Comparison of ENCODE assay signal across 3 cellular contexts in genomic region chr2:24903527-24904103, GRCh38.
TF ChIP-seq lines count a peak whose summit lies in the region.

No MANE protein-coding gene starts in this region.

TF ChIP-seq in GM23338, 12 proteins besides CTCF, POLR2A, EP300 and RAD21:
- TF ChIP-seq ZNF462 (CRISPR knock-in tag; IDR thresholded peaks at IDR 0.05): 0 out of 2 replicates have a peak, but pooled peaks have one; percentile 16
- no peak for TF ChIP-seq EZH2 (IDR thresholded peaks at IDR 0.05; ENCODE audit: low read depth, unreplicated experiment)

TF ChIP-seq in WTC11, 78 proteins besides CTCF, POLR2A, EP300 and RAD21:
- TF ChIP-seq RORB (CRISPR knock-in tag; IDR thresholded peaks at IDR 0.05): no peak
- TF ChIP-seq NFE2L1 (CRISPR knock-in tag; IDR thresholded peaks at IDR 0.05): no peak
- no peak for TF ChIP-seq NR3C1 (CRISPR knock-in tag; conservative IDR thresholded peaks at IDR 0.05; ENCODE audit: low read depth)
- TF ChIP-seq, protein P1, sequence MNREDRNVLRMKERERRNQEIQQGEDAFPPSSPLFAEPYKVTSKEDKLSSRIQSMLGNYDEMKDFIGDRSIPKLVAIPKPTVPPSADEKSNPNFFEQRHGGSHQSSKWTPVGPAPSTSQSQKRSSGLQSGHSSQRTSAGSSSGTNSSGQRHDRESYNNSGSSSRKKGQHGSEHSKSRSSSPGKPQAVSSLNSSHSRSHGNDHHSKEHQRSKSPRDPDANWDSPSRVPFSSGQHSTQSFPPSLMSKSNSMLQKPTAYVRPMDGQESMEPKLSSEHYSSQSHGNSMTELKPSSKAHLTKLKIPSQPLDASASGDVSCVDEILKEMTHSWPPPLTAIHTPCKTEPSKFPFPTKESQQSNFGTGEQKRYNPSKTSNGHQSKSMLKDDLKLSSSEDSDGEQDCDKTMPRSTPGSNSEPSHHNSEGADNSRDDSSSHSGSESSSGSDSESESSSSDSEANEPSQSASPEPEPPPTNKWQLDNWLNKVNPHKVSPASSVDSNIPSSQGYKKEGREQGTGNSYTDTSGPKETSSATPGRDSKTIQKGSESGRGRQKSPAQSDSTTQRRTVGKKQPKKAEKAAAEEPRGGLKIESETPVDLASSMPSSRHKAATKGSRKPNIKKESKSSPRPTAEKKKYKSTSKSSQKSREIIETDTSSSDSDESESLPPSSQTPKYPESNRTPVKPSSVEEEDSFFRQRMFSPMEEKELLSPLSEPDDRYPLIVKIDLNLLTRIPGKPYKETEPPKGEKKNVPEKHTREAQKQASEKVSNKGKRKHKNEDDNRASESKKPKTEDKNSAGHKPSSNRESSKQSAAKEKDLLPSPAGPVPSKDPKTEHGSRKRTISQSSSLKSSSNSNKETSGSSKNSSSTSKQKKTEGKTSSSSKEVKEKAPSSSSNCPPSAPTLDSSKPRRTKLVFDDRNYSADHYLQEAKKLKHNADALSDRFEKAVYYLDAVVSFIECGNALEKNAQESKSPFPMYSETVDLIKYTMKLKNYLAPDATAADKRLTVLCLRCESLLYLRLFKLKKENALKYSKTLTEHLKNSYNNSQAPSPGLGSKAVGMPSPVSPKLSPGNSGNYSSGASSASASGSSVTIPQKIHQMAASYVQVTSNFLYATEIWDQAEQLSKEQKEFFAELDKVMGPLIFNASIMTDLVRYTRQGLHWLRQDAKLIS (CRISPR knock-in tag; IDR thresholded peaks at IDR 0.05; ENCODE audit: borderline replicate concordance): no peak
- TF ChIP-seq, protein P2, sequence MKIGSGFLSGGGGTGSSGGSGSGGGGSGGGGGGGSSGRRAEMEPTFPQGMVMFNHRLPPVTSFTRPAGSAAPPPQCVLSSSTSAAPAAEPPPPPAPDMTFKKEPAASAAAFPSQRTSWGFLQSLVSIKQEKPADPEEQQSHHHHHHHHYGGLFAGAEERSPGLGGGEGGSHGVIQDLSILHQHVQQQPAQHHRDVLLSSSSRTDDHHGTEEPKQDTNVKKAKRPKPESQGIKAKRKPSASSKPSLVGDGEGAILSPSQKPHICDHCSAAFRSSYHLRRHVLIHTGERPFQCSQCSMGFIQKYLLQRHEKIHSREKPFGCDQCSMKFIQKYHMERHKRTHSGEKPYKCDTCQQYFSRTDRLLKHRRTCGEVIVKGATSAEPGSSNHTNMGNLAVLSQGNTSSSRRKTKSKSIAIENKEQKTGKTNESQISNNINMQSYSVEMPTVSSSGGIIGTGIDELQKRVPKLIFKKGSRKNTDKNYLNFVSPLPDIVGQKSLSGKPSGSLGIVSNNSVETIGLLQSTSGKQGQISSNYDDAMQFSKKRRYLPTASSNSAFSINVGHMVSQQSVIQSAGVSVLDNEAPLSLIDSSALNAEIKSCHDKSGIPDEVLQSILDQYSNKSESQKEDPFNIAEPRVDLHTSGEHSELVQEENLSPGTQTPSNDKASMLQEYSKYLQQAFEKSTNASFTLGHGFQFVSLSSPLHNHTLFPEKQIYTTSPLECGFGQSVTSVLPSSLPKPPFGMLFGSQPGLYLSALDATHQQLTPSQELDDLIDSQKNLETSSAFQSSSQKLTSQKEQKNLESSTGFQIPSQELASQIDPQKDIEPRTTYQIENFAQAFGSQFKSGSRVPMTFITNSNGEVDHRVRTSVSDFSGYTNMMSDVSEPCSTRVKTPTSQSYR (CRISPR knock-in tag; IDR thresholded peaks at IDR 0.05): no peak
- TF ChIP-seq E2F5 (CRISPR knock-in tag; IDR thresholded peaks at IDR 0.05): no peak
- TF ChIP-seq, protein P3, sequence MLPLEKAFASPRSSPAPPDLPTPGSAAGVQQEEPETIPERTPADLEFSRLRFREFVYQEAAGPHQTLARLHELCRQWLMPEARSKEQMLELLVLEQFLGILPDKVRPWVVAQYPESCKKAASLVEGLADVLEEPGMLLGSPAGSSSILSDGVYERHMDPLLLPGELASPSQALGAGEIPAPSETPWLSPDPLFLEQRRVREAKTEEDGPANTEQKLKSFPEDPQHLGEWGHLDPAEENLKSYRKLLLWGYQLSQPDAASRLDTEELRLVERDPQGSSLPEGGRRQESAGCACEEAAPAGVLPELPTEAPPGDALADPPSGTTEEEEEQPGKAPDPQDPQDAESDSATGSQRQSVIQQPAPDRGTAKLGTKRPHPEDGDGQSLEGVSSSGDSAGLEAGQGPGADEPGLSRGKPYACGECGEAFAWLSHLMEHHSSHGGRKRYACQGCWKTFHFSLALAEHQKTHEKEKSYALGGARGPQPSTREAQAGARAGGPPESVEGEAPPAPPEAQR (CRISPR knock-in tag; IDR thresholded peaks at IDR 0.05): no peak

TF ChIP-seq in H1, 55 proteins besides CTCF, POLR2A, EP300 and RAD21:
- TF ChIP-seq RXRA (IDR thresholded peaks at IDR 0.05; ENCODE audit: insufficient read depth, low read depth, low read length) (no peak), TBP (IDR thresholded peaks at IDR 0.05; ENCODE audit: low read depth, low read length) (no peak), TEAD4 (IDR thresholded peaks at IDR 0.05; ENCODE audit: low read depth, low read length) (no peak), POU5F1 (IDR thresholded peaks at IDR 0.05; ENCODE audit: low read depth, low read length) (no peak), HDAC2 (IDR thresholded peaks at IDR 0.05; ENCODE audit: borderline replicate concordance in 1 of 2, low read depth in 2 of 2, low read length in 2 of 2) (no peak), SP1 (IDR thresholded peaks at IDR 0.05; ENCODE audit: low read depth, low read length) (no peak), SAP30 (IDR thresholded peaks at IDR 0.05; ENCODE audit: insufficient read depth, insufficient replicate concordance, low read length) (no peak), YY1 (IDR thresholded peaks at IDR 0.05; ENCODE audit: low read depth, low read length) (no peak), TCF12 (IDR thresholded peaks at IDR 0.05; ENCODE audit: low read depth, low read length) (no peak), KDM4A (IDR thresholded peaks at IDR 0.05; ENCODE audit: low read depth, low read length, severe bottlenecking) (no peak), CEBPB (IDR thresholded peaks at IDR 0.05; ENCODE audit: low read depth, low read length) (no peak), HDAC6 (IDR thresholded peaks at IDR 0.05; ENCODE audit: low read depth, low read length) (no peak), SUZ12 (IDR thresholded peaks at IDR 0.05; ENCODE audit: low read length) (no peak), KDM5A (IDR thresholded peaks at IDR 0.05; ENCODE audit: low read length) (no peak), EGR1 (IDR thresholded peaks at IDR 0.05; ENCODE audit: borderline replicate concordance, low read depth, low read length) (no peak), SIX5 (IDR thresholded peaks at IDR 0.05; ENCODE audit: low read depth, low read length) (no peak), CREB1 (IDR thresholded peaks at IDR 0.05) (no peak), ATF3 (IDR thresholded peaks at IDR 0.05; ENCODE audit: insufficient read depth, low read depth, low read length) (no peak)
- TF ChIP-seq, protein P4, sequence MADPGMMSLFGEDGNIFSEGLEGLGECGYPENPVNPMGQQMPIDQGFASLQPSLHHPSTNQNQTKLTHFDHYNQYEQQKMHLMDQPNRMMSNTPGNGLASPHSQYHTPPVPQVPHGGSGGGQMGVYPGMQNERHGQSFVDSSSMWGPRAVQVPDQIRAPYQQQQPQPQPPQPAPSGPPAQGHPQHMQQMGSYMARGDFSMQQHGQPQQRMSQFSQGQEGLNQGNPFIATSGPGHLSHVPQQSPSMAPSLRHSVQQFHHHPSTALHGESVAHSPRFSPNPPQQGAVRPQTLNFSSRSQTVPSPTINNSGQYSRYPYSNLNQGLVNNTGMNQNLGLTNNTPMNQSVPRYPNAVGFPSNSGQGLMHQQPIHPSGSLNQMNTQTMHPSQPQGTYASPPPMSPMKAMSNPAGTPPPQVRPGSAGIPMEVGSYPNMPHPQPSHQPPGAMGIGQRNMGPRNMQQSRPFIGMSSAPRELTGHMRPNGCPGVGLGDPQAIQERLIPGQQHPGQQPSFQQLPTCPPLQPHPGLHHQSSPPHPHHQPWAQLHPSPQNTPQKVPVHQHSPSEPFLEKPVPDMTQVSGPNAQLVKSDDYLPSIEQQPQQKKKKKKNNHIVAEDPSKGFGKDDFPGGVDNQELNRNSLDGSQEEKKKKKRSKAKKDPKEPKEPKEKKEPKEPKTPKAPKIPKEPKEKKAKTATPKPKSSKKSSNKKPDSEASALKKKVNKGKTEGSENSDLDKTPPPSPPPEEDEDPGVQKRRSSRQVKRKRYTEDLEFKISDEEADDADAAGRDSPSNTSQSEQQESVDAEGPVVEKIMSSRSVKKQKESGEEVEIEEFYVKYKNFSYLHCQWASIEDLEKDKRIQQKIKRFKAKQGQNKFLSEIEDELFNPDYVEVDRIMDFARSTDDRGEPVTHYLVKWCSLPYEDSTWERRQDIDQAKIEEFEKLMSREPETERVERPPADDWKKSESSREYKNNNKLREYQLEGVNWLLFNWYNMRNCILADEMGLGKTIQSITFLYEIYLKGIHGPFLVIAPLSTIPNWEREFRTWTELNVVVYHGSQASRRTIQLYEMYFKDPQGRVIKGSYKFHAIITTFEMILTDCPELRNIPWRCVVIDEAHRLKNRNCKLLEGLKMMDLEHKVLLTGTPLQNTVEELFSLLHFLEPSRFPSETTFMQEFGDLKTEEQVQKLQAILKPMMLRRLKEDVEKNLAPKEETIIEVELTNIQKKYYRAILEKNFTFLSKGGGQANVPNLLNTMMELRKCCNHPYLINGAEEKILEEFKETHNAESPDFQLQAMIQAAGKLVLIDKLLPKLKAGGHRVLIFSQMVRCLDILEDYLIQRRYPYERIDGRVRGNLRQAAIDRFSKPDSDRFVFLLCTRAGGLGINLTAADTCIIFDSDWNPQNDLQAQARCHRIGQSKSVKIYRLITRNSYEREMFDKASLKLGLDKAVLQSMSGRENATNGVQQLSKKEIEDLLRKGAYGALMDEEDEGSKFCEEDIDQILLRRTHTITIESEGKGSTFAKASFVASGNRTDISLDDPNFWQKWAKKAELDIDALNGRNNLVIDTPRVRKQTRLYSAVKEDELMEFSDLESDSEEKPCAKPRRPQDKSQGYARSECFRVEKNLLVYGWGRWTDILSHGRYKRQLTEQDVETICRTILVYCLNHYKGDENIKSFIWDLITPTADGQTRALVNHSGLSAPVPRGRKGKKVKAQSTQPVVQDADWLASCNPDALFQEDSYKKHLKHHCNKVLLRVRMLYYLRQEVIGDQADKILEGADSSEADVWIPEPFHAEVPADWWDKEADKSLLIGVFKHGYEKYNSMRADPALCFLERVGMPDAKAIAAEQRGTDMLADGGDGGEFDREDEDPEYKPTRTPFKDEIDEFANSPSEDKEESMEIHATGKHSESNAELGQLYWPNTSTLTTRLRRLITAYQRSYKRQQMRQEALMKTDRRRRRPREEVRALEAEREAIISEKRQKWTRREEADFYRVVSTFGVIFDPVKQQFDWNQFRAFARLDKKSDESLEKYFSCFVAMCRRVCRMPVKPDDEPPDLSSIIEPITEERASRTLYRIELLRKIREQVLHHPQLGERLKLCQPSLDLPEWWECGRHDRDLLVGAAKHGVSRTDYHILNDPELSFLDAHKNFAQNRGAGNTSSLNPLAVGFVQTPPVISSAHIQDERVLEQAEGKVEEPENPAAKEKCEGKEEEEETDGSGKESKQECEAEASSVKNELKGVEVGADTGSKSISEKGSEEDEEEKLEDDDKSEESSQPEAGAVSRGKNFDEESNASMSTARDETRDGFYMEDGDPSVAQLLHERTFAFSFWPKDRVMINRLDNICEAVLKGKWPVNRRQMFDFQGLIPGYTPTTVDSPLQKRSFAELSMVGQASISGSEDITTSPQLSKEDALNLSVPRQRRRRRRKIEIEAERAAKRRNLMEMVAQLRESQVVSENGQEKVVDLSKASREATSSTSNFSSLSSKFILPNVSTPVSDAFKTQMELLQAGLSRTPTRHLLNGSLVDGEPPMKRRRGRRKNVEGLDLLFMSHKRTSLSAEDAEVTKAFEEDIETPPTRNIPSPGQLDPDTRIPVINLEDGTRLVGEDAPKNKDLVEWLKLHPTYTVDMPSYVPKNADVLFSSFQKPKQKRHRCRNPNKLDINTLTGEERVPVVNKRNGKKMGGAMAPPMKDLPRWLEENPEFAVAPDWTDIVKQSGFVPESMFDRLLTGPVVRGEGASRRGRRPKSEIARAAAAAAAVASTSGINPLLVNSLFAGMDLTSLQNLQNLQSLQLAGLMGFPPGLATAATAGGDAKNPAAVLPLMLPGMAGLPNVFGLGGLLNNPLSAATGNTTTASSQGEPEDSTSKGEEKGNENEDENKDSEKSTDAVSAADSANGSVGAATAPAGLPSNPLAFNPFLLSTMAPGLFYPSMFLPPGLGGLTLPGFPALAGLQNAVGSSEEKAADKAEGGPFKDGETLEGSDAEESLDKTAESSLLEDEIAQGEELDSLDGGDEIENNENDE (IDR thresholded peaks at IDR 0.05; ENCODE audit: insufficient replicate concordance, low read length): no peak
